In genomic region chr4:19259920-19260319, GRCh38 we compare ENCODE assay signal across 22 cellular contexts.
"Had no signal": no experiment of that assay in that cellular context is flagged by ENCODE, and none has a peak within 500 bp of the region (broad histone marks: within the 10 kb centered on the region; RNA-seq: fewer than 3 reads in every experiment).

No MANE protein-coding gene starts in this region.

- H3K9ac ChIP-seq: parathyroid adenoma had no signal

- H3K27me3 ChIP-seq: esophagus squamous epithelium, right lobe of liver, tibial nerve, upper lobe of left lung, uterus had no signal

- H3K36me3 Mint-ChIP-seq: naive thymus-derived CD4-positive, alpha-beta T cell; stimulated activated naive B cell treated with anti-CD40 and anti-IgM and Interleukin-4, amounts not matched to agents 10 μg/mL and 1 μg/mL and 100 μg/mL, for 72 hours had no signal

- H3K4me3 ChIP-seq: esophagus squamous epithelium, lung, right lobe of liver, thoracic aorta, tibial nerve, upper lobe of left lung, uterus had no signal

- H3K4me1 Mint-ChIP-seq: naive thymus-derived CD4-positive, alpha-beta T cell; stimulated activated naive B cell treated with anti-CD40 and anti-IgM and Interleukin-4, amounts not matched to agents 10 μg/mL and 1 μg/mL and 100 μg/mL, for 72 hours had no signal

- ATAC-seq: left lobe of liver; naive thymus-derived CD4-positive, alpha-beta T cell; right lobe of liver; stimulated activated naive B cell treated with anti-CD40 and anti-IgM and Interleukin-4, amounts not matched to agents 10 μg/mL and 1 μg/mL and 100 μg/mL, for 72 hours had no signal

- H3K4me3 Mint-ChIP-seq: naive thymus-derived CD4-positive, alpha-beta T cell; stimulated activated naive B cell treated with anti-CD40 and anti-IgM and Interleukin-4, amounts not matched to agents 10 μg/mL and 1 μg/mL and 100 μg/mL, for 72 hours; stimulated activated naive CD8-positive, alpha-beta T cell treated with anti-CD3 and anti-CD28 coated beads, Interleukin-15, Interleukin-2, amounts not matched to agents 100 ng/mL and 50 ng/mL, for 24 hours had no signal

- H3K4me1 ChIP-seq: esophagus squamous epithelium, parathyroid adenoma, right lobe of liver, tibial nerve, upper lobe of left lung, uterus had no signal

- H3K36me3 ChIP-seq: esophagus squamous epithelium, right lobe of liver, thoracic aorta, tibial nerve, upper lobe of left lung, uterus had no signal

- H2AFZ ChIP-seq: parathyroid adenoma had no signal

- DNase-seq: cerebellar nuclear complex; cortex of kidney; effector CD4-positive, alpha-beta T cell; esophagus squamous epithelium; mesendoderm; midbrain; naive thymus-derived CD4-positive, alpha-beta T cell; occipital lobe; right lobe of liver; small intestine; stimulated activated CD4-positive, alpha-beta T cell treated with anti-CD3 and anti-CD28 coated beads, Interleukin-15, amount 100 ng/mL, for 24 hours; stimulated activated CD4-positive, alpha-beta T cell treated with anti-CD3 and anti-CD28 coated beads, Interleukin-2, amount 100 ng/mL, for 48 hours; stimulated activated naive B cell treated with anti-CD40 and anti-IgM and Interleukin-4, amounts not matched to agents 10 μg/mL and 1 μg/mL and 100 μg/mL, for 72 hours; upper lobe of left lung; uterus had no signal

- H3K27me3 Mint-ChIP-seq: naive thymus-derived CD4-positive, alpha-beta T cell; progenitor cell of endocrine pancreas; stimulated activated naive B cell treated with anti-CD40 and anti-IgM and Interleukin-4, amounts not matched to agents 10 μg/mL and 1 μg/mL and 100 μg/mL, for 72 hours; stimulated activated naive CD8-positive, alpha-beta T cell treated with anti-CD3 and anti-CD28 coated beads, Interleukin-15, Interleukin-2, amounts not matched to agents 100 ng/mL and 50 ng/mL, for 24 hours had no signal

- H3K27ac Mint-ChIP-seq: naive thymus-derived CD4-positive, alpha-beta T cell; progenitor cell of endocrine pancreas; stimulated activated naive B cell treated with anti-CD40 and anti-IgM and Interleukin-4, amounts not matched to agents 10 μg/mL and 1 μg/mL and 100 μg/mL, for 72 hours; stimulated activated naive CD8-positive, alpha-beta T cell treated with anti-CD3 and anti-CD28 coated beads, Interleukin-15, Interleukin-2, amounts not matched to agents 100 ng/mL and 50 ng/mL, for 24 hours had no signal

- H3K27ac ChIP-seq: esophagus squamous epithelium, parathyroid adenoma, right lobe of liver, thoracic aorta, tibial nerve, upper lobe of left lung, uterus had no signal

- H3K9me3 ChIP-seq: esophagus squamous epithelium, right lobe of liver, thoracic aorta, upper lobe of left lung, uterus had no signal
